ENCODE assay signal across 18 cellular contexts in the genomic region with DNA sequence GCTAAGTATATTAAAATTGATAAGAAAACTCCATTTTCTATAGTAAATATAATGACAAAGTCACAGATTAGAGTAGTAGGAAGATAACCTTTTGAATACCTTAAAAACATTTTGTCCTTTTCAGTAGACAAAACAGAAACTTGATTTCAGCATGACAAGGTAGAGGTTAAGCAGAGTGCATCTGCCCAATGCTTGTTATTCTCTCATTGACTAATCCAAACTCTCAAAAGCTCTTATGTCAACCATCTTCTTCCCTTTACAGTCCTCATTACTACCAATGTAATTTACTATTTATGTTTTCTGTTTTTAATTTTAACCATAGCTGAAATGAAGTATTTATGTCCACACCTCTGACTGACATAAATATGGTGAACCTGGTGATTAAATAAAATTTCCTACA. TPM values are rescaled to one million over a fixed set of nuclear protein-coding genes. Genes with fewer than 3 reads are reported as not detected.
DNase-seq lines count a peak whose midpoint lies in the region; ATAC-seq and TF ChIP-seq lines count a peak whose summit lies in the region.
"Had no signal": no experiment of that assay in that cellular context is flagged by ENCODE, and none has a peak within 500 bp of the region (broad histone marks: within the 10 kb centered on the region; RNA-seq: fewer than 3 reads in every experiment).

No MANE protein-coding gene starts in this region.

- ATAC-seq in GM18519 (IDR thresholded peaks at IDR 0.05; ENCODE audit: low FRiP score, unreplicated experiment) (peak; percentile 74), HG02870 (IDR thresholded peaks at IDR 0.05; ENCODE audit: unreplicated experiment) (peak; percentile 90), HG03558 (IDR thresholded peaks at IDR 0.05; ENCODE audit: extremely low read depth, unreplicated experiment) (peak; percentile 70)
- ATAC-seq: effector memory CD8-positive, alpha-beta T cell; left cardiac atrium; natural killer cell treated with Interleukin-12 subunit alpha and Interleukin-12 subunit beta and Interleukin-15 and Interleukin-18, amount 100 ng/mL, for 72 hours had no signal

- TF ChIP-seq CTCF in GM20000 (IDR thresholded peaks at IDR 0.05; ENCODE audit: extremely low read depth, missing control alignments) = no peak

- DNase-seq in GM20000 (ENCODE audit: low spot score) (peak; percentile 48), cardiac septum (ENCODE audit: low spot score) (no peak), OCI-M2 (lab: John Stamatoyannopoulos, UW; ENCODE audit: unreplicated experiment) (no peak), middle frontal gyrus (ENCODE audit: extremely low spot score, low spot score) (no peak), COLO829 (ENCODE audit: low spot score) (no peak)
- DNase-seq: activated T-cell treated with anti-CD3 and anti-CD28 coated beads, Interleukin-2, amount 50 U/mL, for 48 hours; C1 segment of cervical spinal cord; effector memory CD8-positive, alpha-beta T cell; left cardiac atrium; NCI-H1105; NCI-H748 treated with DMSO at 0.1 percent for 48 hours; SHP77; sigmoid colon had no signal

- intact Hi-C loops in cardiac septum (cut with DNase I) = no loop called here

RNA-seq across cellular contexts. Expression of a gene that starts 11.1 kb away (rescaled TPM):
- 0.43 TPM for total RNA-seq in cardiac septum

RNA-seq across cellular contexts. Expression of a gene that starts 11.2 kb away (rescaled TPM):
- total RNA-seq in cardiac septum = 0.89 TPM
- total RNA-seq: HT1080; natural killer cell treated with Interleukin-12 subunit alpha and Interleukin-12 subunit beta and Interleukin-15 and Interleukin-18, amount 100 ng/mL, for 72 hours had no signal
